38 cellular contexts compared by ENCODE assay signal in genomic region chr20:63047267-63047666, GRCh38. TPM values are rescaled to one million over a fixed set of nuclear protein-coding genes. Genes with fewer than 3 reads are reported as not detected.
"Had no signal": no experiment of that assay in that cellular context is flagged by ENCODE, and none has a peak within 500 bp of the region (broad histone marks: within the 10 kb centered on the region; RNA-seq: fewer than 3 reads in every experiment).

No MANE protein-coding gene starts in this region.

- H2AFZ ChIP-seq: parathyroid adenoma had no signal

- ATAC-seq: foreskin keratinocyte; gastroesophageal sphincter; left cardiac atrium; left lung; mucosa of descending colon; natural killer cell treated with Interleukin-12 subunit alpha and Interleukin-12 subunit beta and Interleukin-15 and Interleukin-18, amount 100 ng/mL, for 72 hours; sciatic nerve; stimulated activated effector memory CD8-positive, alpha-beta T cell treated with anti-CD3 and anti-CD28 coated beads, Interleukin-12 subunit alpha, Interleukin-12 subunit beta, amount 100 ng/mL, for 72 hours had no signal

- H3K4me1 ChIP-seq: colonic mucosa, esophagus muscularis mucosa, foreskin keratinocyte, gastroesophageal sphincter, heart right ventricle, left lung, parathyroid adenoma, stomach, testis, tibial artery had no signal

- H3K36me3 Mint-ChIP-seq: mesothelial cell of epicardium; naive B cell; natural killer cell treated with Interleukin-12 subunit alpha and Interleukin-12 subunit beta and Interleukin-15 and Interleukin-18, amount 100 ng/mL, for 72 hours; type B pancreatic cell had no signal

- H3K4me1 Mint-ChIP-seq: mesothelial cell of epicardium; stimulated activated effector memory CD8-positive, alpha-beta T cell treated with anti-CD3 and anti-CD28 coated beads, Interleukin-12 subunit alpha, Interleukin-12 subunit beta, amount 100 ng/mL, for 72 hours had no signal

- H3K27ac Mint-ChIP-seq: dendritic cell treated with granulocyte-macrophage colony-stimulating factor and Interleukin-4, amounts not matched to agents 40 ng/mL and 50 ng/mL, for 4 days; mesothelial cell of epicardium; natural killer cell treated with Interleukin-12 subunit alpha and Interleukin-12 subunit beta and Interleukin-15 and Interleukin-18, amount 100 ng/mL, for 72 hours; progenitor cell of endocrine pancreas; stimulated activated effector memory CD8-positive, alpha-beta T cell treated with anti-CD3 and anti-CD28 coated beads, Interleukin-12 subunit alpha, Interleukin-12 subunit beta, amount 100 ng/mL, for 72 hours; type B pancreatic cell had no signal

- H3K27ac ChIP-seq: colonic mucosa, esophagus muscularis mucosa, foreskin keratinocyte, gastroesophageal sphincter, heart right ventricle, left lung, neutrophil, parathyroid adenoma, stomach, testis, tibial artery had no signal

- H3K27me3 ChIP-seq: colonic mucosa, testis had no signal

- DNase-seq: colonic mucosa; effector memory CD4-positive, alpha-beta T cell; foreskin keratinocyte; heart right ventricle; hippocampal formation; left cardiac atrium; mesenchymal stem cell; naive B cell; stimulated activated CD4-positive, alpha-beta T cell treated with anti-CD3 and anti-CD28 coated beads, Interleukin-2, amount 100 ng/mL, for 24 hours; stimulated activated CD4-positive, alpha-beta T cell treated with anti-CD3 and anti-CD28 coated beads, Interleukin-4, amount 100 ng/mL, for 24 hours; stimulated activated naive CD4-positive, alpha-beta T cell treated with Interleukin-2 at 50 U/mL for 16 hours; stomach; testis; tibial artery had no signal

- H3K4me3 Mint-ChIP-seq: dendritic cell treated with granulocyte-macrophage colony-stimulating factor and Interleukin-4, amounts not matched to agents 40 ng/mL and 50 ng/mL, for 4 days; mesothelial cell of epicardium; naive B cell; natural killer cell treated with Interleukin-12 subunit alpha and Interleukin-12 subunit beta and Interleukin-15 and Interleukin-18, amount 100 ng/mL, for 72 hours; neural crest cell; stimulated activated effector memory CD8-positive, alpha-beta T cell treated with anti-CD3 and anti-CD28 coated beads, Interleukin-12 subunit alpha, Interleukin-12 subunit beta, amount 100 ng/mL, for 72 hours; type B pancreatic cell had no signal

- H3K9me3 ChIP-seq: colonic mucosa, esophagus muscularis mucosa, left lung, mucosa of descending colon, neutrophil, testis, tibial artery had no signal

- FAIRE-seq: endothelial cell of umbilical vein, islet of Langerhans had no signal

- H3K79me2 ChIP-seq: parathyroid adenoma had no signal

- H3K36me3 ChIP-seq: colonic mucosa, esophagus muscularis mucosa, gastroesophageal sphincter, heart right ventricle, left lung, neutrophil, stomach, tibial artery had no signal

- H3K9ac ChIP-seq: parathyroid adenoma had no signal

- H3K4me3 ChIP-seq: colonic mucosa, esophagus muscularis mucosa, gastroesophageal sphincter, heart right ventricle, left lung, mucosa of descending colon, smooth muscle cell, stomach, testis, tibial artery had no signal

- H3K9me3 Mint-ChIP-seq: dendritic cell treated with granulocyte-macrophage colony-stimulating factor and Interleukin-4, amounts not matched to agents 40 ng/mL and 50 ng/mL, for 4 days; mesothelial cell of epicardium; natural killer cell treated with Interleukin-12 subunit alpha and Interleukin-12 subunit beta and Interleukin-15 and Interleukin-18, amount 100 ng/mL, for 72 hours; neural crest cell; stimulated activated effector memory CD8-positive, alpha-beta T cell treated with anti-CD3 and anti-CD28 coated beads, Interleukin-12 subunit alpha, Interleukin-12 subunit beta, amount 100 ng/mL, for 72 hours; type B pancreatic cell had no signal

- H3K4me2 ChIP-seq: smooth muscle cell had no signal

RNA-seq across cellular contexts. Expression of gene BHLHE23, which starts 40.5 kb away (rescaled TPM):
- total RNA-seq: colonic mucosa; endothelial cell of umbilical vein; epithelial cell of proximal tubule; esophagus muscularis mucosa; fibroblast of lung; foreskin keratinocyte; gastroesophageal sphincter; heart right ventricle; kidney epithelial cell; left cardiac atrium; left lung; lung microvascular endothelial cell; mesothelial cell of epicardium; mucosa of descending colon; natural killer cell treated with Interleukin-12 subunit alpha and Interleukin-12 subunit beta and Interleukin-15 and Interleukin-18, amount 100 ng/mL, for 72 hours; neural crest cell; omental fat pad; progenitor cell of endocrine pancreas; sciatic nerve; smooth muscle cell; subcutaneous adipose tissue had no signal
- polyA plus RNA-seq: endothelial cell of umbilical vein, fibroblast of lung, foreskin keratinocyte, smooth muscle cell, stomach, urinary bladder had no signal
